8 cellular contexts compared by ENCODE assay signal in the genomic region with DNA sequence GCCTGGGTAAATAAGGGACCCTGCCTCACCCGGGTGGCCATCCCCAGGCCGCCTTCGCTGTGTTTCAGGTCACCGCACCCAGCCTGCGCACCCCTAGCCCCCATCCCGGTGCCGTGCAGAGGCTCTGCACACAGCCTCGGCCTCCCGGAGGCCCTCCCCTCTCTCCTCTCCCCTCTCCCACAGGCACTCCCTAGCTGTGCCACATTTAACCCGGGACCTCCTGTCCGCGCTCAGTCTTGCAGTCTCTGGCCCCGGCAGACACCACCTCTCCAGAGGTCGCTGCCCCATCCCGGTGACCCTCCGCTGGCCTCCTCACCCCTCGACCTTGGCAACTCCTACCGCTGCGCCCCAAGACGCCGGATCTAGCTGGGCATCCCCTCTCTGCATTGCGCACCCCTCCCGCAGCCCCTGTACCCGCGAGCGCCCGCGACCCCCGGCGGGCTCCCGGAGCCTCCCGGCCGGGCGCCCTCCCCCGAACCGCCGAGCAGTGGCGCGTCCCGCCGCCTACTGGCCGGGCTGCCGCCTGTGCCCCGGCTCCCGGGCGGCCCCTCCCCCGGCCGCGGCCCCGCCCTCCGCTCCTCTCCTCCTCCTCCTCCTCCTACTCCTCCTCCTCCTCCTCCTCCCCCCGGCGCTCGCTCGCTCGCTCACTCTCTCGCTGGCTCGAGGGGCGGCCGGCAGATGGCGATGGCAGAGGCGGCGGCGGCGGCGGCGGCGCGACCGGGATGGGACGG. TPM values are rescaled to one million over a fixed set of nuclear protein-coding genes. Genes with fewer than 3 reads are reported as not detected.
A peak's percentile ranks its signal among the peaks of the same experiment; 100 is the strongest.
DNase-seq lines count a peak whose midpoint lies in the region; ATAC-seq and TF ChIP-seq lines count a peak whose summit lies in the region.

TMEM132B (plus strand) TSS at position 647 of the 731 bp plus-strand sequence.

- ATAC-seq in GM18511 (IDR thresholded peaks at IDR 0.05; ENCODE audit: unreplicated experiment): peak; percentile 52
- ATAC-seq in body of pancreas: peak; percentile 76

- H3K4me1 ChIP-seq in HUES6 (ENCODE audit: control insufficient read depth, insufficient read depth, low read length): peaks cover 49% of the 10 kb centered on the region
- peaks cover 20% of the 10 kb centered on the region for H3K4me1 ChIP-seq in body of pancreas
- H3K4me1 ChIP-seq in iPS-15b (ENCODE audit: control insufficient read depth, insufficient read depth, low read length): peaks cover 25% of the 10 kb centered on the region

- H3K27ac ChIP-seq in HUES6 (ENCODE audit: low read depth, low read length): no peak within 1 kb of the TSS; the same call in 1 of the 2 replicates
- H3K27ac ChIP-seq in body of pancreas: no peak within 1 kb of the TSS
- no peak within 1 kb of the TSS for H3K27ac ChIP-seq in skin epidermis

- 0 to 2% methylated on average over 8 to 63 of the region's 71 CpGs for WGBS in body of pancreas, 2 donors

- DNase-seq in AG09309 (ENCODE audit: low read depth) (peak; percentile 10), RPMI8226 (peak; percentile 87), body of pancreas (peak; percentile 66 to 83 (median 72)), KG1 (lab: John Stamatoyannopoulos, UW) (no peak)

- TF ChIP-seq CTCF in AG09309 (IDR thresholded peaks at IDR 0.05; ENCODE audit: control insufficient read depth, insufficient read depth, low read depth, low read length, missing control alignments) (no peak), body of pancreas (IDR thresholded peaks at IDR 0.05) (peak in 5 of 7 experiments; percentile 15 to 61 (median 44))

- H3K9ac ChIP-seq in HUES6 (ENCODE audit: low read length) (peak within 1 kb of the TSS; percentile 61), iPS-15b (ENCODE audit: low read depth, low read length) (peak within 1 kb of the TSS; percentile 79)

- H3K27me3 ChIP-seq in HUES6 (ENCODE audit: control insufficient read depth, insufficient read depth, low read length) (peaks cover 87% of the 10 kb centered on the region), body of pancreas (peaks cover 0 to 34% of the 10 kb centered on the region in 2 donors), iPS-15b (ENCODE audit: control insufficient read depth, insufficient read depth, low read length) (peaks cover 24% of the 10 kb centered on the region)

- no peaks in the 10 kb centered on the region for H3K9me3 ChIP-seq in HUES6 (ENCODE audit: control insufficient read depth, insufficient read depth, low read depth, low read length)
- H3K9me3 ChIP-seq in body of pancreas: no peaks in the 10 kb centered on the region
- no peaks in the 10 kb centered on the region for H3K9me3 ChIP-seq in iPS-15b (ENCODE audit: control insufficient read depth, insufficient read depth, low read length)

- H3K36me3 ChIP-seq in HUES6 (ENCODE audit: control insufficient read depth, insufficient read depth, low read length) (no peaks in the 10 kb centered on the region), body of pancreas (replicated peaks in 1 of 2; ENCODE audit: insufficient read depth in 1 of 2, low read depth in 2 of 2) (no peaks in the 10 kb centered on the region), iPS-15b (ENCODE audit: control insufficient read depth, insufficient read depth, low read length) (no peaks in the 10 kb centered on the region)

- H3K4me3 ChIP-seq in AG09309 (ENCODE audit: control insufficient read depth, low read depth, low read length) (peak within 1 kb of the TSS; percentile 51), HUES6 (ENCODE audit: low read depth, low read length) (peak within 1 kb of the TSS; percentile 72), body of pancreas (no peak within 1 kb of the TSS), iPS-15b (ENCODE audit: low read depth, low read length) (peak within 1 kb of the TSS; percentile 84), skin epidermis (peak within 1 kb of the TSS in 5 of 7 experiments; percentile 4 to 25 (median 21))

- no peak for TF ChIP-seq POLR2A in body of pancreas (IDR thresholded peaks at IDR 0.05)

- intact Hi-C loops in body of pancreas (cut with DNase I): no loop called here

RNA-seq across cellular contexts. Expression of gene TMEM132B, which starts in this region (rescaled TPM):
- total RNA-seq in body of pancreas: under 1 TPM; 0.26 to 0.33 TPM

Comparison
In these comparisons a context has a peak if more than half of its experiments do, and no peak if none do; other contexts are left out.
1. Peak in DNase-seq and ATAC-seq in body of pancreas; RNA of the gene not detected or under 1 TPM.
2. H3K4me3 ChIP-seq: peak in AG09309 (single experiment), HUES6 (single experiment), iPS-15b (single experiment) and skin epidermis (5 of 7); none in body of pancreas (0 of 2).